ENCODE assay signal across 20 cellular contexts in genomic region chr22:47575291-47575690, GRCh38.
"Had no signal": no experiment of that assay in that cellular context is flagged by ENCODE, and none has a peak within 500 bp of the region (broad histone marks: within the 10 kb centered on the region; RNA-seq: fewer than 3 reads in every experiment).

No MANE protein-coding gene starts in this region.

- DNase-seq: activated CD4-positive, alpha-beta memory T cell treated with anti-CD3 and anti-CD28 coated beads, Interleukin-2, amount 10 ng/mL, durations not matched to agents 7 days and 5 days; activated CD4-positive, alpha-beta T cell treated with anti-CD3 and anti-CD28 coated beads for 48 hours; activated CD4-positive, CD25-positive, alpha-beta regulatory T cell; activated naive CD4-positive, alpha-beta T cell treated with anti-CD3 and anti-CD28 coated beads, Interleukin-2, amount 50 U/mL, for 16 hours; activated T-cell treated with anti-CD3 and anti-CD28 coated beads, Interleukin-2, amount 50 U/mL, for 24 hours; brain microvascular endothelial cell; cortex of kidney; hypothalamus; left lung; ovary; stimulated activated CD4-positive, alpha-beta T cell treated with anti-CD3 and anti-CD28 coated beads, Interleukin-4, amount 100 ng/mL, for 24 hours; T1000 had no signal

- H3K27ac ChIP-seq: brain microvascular endothelial cell, left lung, ovary, right lobe of liver had no signal

- H3K27me3 ChIP-seq: brain microvascular endothelial cell, ovary, right lobe of liver had no signal

- ATAC-seq: activated CD8-positive, alpha-beta memory T cell treated with anti-CD3 and anti-CD28 coated beads, Interleukin-2, amount 10 ng/mL, durations not matched to agents 7 days and 5 days; left lung; naive thymus-derived CD8-positive, alpha-beta T cell; right lobe of liver; stimulated activated effector memory CD8-positive, alpha-beta T cell treated with anti-CD3 and anti-CD28 coated beads, Interleukin-12 subunit alpha, Interleukin-12 subunit beta, amount 100 ng/mL, for 72 hours had no signal

- FAIRE-seq: endometrium, frontal cortex, keratinocyte had no signal

- H3K4me1 ChIP-seq: left lung, right lobe of liver had no signal

- H3K9me3 ChIP-seq: left lung, ovary, right lobe of liver had no signal

- H3K36me3 ChIP-seq: brain microvascular endothelial cell, left lung, ovary, right lobe of liver had no signal

- H3K4me3 ChIP-seq: left lung, ovary, right lobe of liver, smooth muscle cell had no signal
